In the genomic region with DNA sequence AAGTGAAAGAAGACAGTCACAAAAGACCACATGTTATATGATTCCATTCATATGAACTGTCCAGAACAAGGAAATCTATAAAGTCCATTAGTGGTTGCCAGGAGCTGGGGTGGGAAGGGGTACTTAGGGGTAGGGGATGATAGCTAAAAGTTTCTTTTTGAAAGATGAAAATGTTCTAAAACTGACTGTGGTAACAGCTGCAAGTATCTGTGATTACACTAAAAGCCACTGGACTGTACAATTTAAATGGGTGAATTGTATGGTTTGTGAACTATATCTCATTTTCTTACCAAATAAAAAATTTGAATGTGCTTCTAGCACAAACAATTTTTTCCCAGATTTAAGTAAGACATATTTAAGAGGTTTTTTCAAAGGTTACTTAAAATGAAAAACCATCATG, we compare ENCODE assay signal across 10 cellular contexts. TPM values are rescaled to one million over a fixed set of nuclear protein-coding genes. Genes with fewer than 3 reads are reported as not detected.
DNase-seq lines count a peak whose midpoint lies in the region; ATAC-seq, FAIRE-seq and TF ChIP-seq lines count a peak whose summit lies in the region.
"Had no signal": no experiment of that assay in that cellular context is flagged by ENCODE, and none has a peak within 500 bp of the region (broad histone marks: within the 10 kb centered on the region; RNA-seq: fewer than 3 reads in every experiment).

No MANE protein-coding gene starts in this region.

- peak; percentile 13 for ATAC-seq in HG02938 (IDR thresholded peaks at IDR 0.05; ENCODE audit: unreplicated experiment)
- peak; percentile 24 for ATAC-seq in K562
- ATAC-seq in naive thymus-derived CD8-positive, alpha-beta T cell = peak; percentile 1 to 9
- ATAC-seq in HG03025 (IDR thresholded peaks at IDR 0.05; ENCODE audit: low FRiP score, unreplicated experiment) = no peak
- ATAC-seq in GM21367 (IDR thresholded peaks at IDR 0.05; ENCODE audit: unreplicated experiment) = no peak
- ATAC-seq in GM18520 (IDR thresholded peaks at IDR 0.05; ENCODE audit: unreplicated experiment) = no peak

- H3K27me3 ChIP-seq in BE2C (no peaks in the 10 kb centered on the region), K562 (ENCODE audit: control insufficient read depth in 2 of 2, insufficient read depth in 2 of 2, low read length in 2 of 2) (no peaks in the 10 kb centered on the region)

- peak overlapping the region; percentile 27; the same call in 1 of the 2 replicates for H2AFZ ChIP-seq in K562 (ENCODE audit: low read depth, low read length)

- H3K4me3 ChIP-seq in BE2C (ENCODE audit: low read depth, low read length) (peak overlapping the region; percentile 37; the same call in 1 of the 2 replicates), K562 (no peak overlapping the region)
- H3K4me3 ChIP-seq: skin epidermis had no signal

- H3K4me1 Mint-ChIP-seq in naive thymus-derived CD8-positive, alpha-beta T cell = peaks cover 17 to 47% (median 30%) of the 10 kb centered on the region in 4 donors

- H3K79me2 ChIP-seq in K562 (ENCODE audit: control insufficient read depth, insufficient read depth, low read length) = peaks cover 60% of the 10 kb centered on the region

- H3K4me3 Mint-ChIP-seq in naive thymus-derived CD8-positive, alpha-beta T cell = peak overlapping the region; percentile 65 to 88 (median 75)

- BruUV-seq in K562 (replicated peaks; lab: Mats Ljungman, UMichigan) = no TSS peak

- peak overlapping the region in 1 of 2 experiments; percentile 42; a peak in 2 of 4 replicates for H3K9ac ChIP-seq in K562 (ENCODE audit: insufficient read depth in 1 of 2, low read depth in 2 of 2, low read length in 2 of 2)

- H3K4me2 ChIP-seq in K562 (ENCODE audit: insufficient read depth, low read length) = peak overlapping the region; percentile 60

- FAIRE-seq in K562 (lab: Jason Lieb, UNC) = no peak

- no peak for TF ChIP-seq EP300 in K562 (IDR thresholded peaks at IDR 0.05; ENCODE audit: low read length)

- no peak for TF ChIP-seq POLR2A in K562 (conservative IDR thresholded peaks at IDR 0.05)

- in situ Hi-C loops in K562 (cut with MboI) = no loop called here

- H3K9me3 ChIP-seq in BE2C = no peaks in the 10 kb centered on the region
- no peaks in the 10 kb centered on the region for H3K9me3 ChIP-seq in K562 (replicated peaks; ENCODE audit: control insufficient read depth, insufficient read depth, low read depth, low read length)

- peaks cover 7% of the 10 kb centered on the region for H3K36me3 ChIP-seq in BE2C
- peaks cover 17% of the 10 kb centered on the region; the same call in 2 of the 3 replicates for H3K36me3 ChIP-seq in K562 (ENCODE audit: control insufficient read depth, insufficient read depth, low read length)

- H4K20me1 ChIP-seq in K562 (replicated peaks; ENCODE audit: control insufficient read depth, insufficient read depth, low read length) = no peaks in the 10 kb centered on the region; the same call in 1 of the 2 replicates

- intact Hi-C loops in K562 (cut with micrococcal nuclease) = no loop called here

- no peaks in the 10 kb centered on the region for H3K27me3 Mint-ChIP-seq in naive thymus-derived CD8-positive, alpha-beta T cell

- H3K4me1 ChIP-seq in BE2C (peaks cover 8% of the 10 kb centered on the region), K562 (replicated peaks in 1 of 2; ENCODE audit: control insufficient read depth in 2 of 2, insufficient read depth in 2 of 2, low read length in 2 of 2) (peaks cover 4 to 12% of the 10 kb centered on the region in 2 experiments; a peak in 3 of 5 replicates)

- CTCF ChIA-PET in K562 (lab: Yijun Ruan, JAX; ENCODE audit: low intra/inter-chr PET ratio) = no interaction called here

- H3K9me3 Mint-ChIP-seq in naive thymus-derived CD8-positive, alpha-beta T cell = no peaks in the 10 kb centered on the region

- no peak for TF ChIP-seq CTCF in BE2C (IDR thresholded peaks at IDR 0.05; ENCODE audit: low read depth, low read length)
- TF ChIP-seq CTCF in K562 (IDR thresholded peaks at IDR 0.05 in 2 of 3, conservative IDR thresholded peaks at IDR 0.05 in 1 of 3; ENCODE audit: insufficient read depth in 2 of 3, low read depth in 1 of 3, low read length in 3 of 3) = no peak

- no peaks in the 10 kb centered on the region for H3K9me1 ChIP-seq in K562 (ENCODE audit: control insufficient read depth, insufficient read depth, low read length)

- H3K27ac Mint-ChIP-seq in naive thymus-derived CD8-positive, alpha-beta T cell = peak overlapping the region; percentile 73 to 93 (median 87)

- H3K27ac ChIP-seq in K562 (ENCODE audit: extremely low read depth, low read depth, low read length) = peak overlapping the region; percentile 57; the same call in 1 of the 3 replicates

- peaks cover 0 to 4% (median 1%) of the 10 kb centered on the region in 3 donors for H3K36me3 Mint-ChIP-seq in naive thymus-derived CD8-positive, alpha-beta T cell

- DNase-seq in BE2C (no peak), K562 (ENCODE audit: extremely low read depth in 1 of 4, low spot score in 3 of 4) (no peak), foreskin melanocyte (no peak)
- DNase-seq in naive thymus-derived CD8-positive, alpha-beta T cell = no peak
- DNase-seq: NCI-H2171 had no signal

- POLR2A ChIA-PET in K562 (lab: Yijun Ruan, JAX) = interaction anchor here (0.6 to 3.3 kb wide), 5 partner anchors 9 to 38 kb away, joined by 3 to 22 read pairs (median 4); no protein-coding TSS in a partner anchor
- POLR2A ChIA-PET in naive thymus-derived CD8-positive, alpha-beta T cell (lab: Charles Lee) = interaction anchor here (0.6 to 1.2 kb wide), 2 partner anchors 25 to 293 kb away, joined by 3 to 4 read pairs; no protein-coding TSS in a partner anchor

- no peak for TF ChIP-seq RAD21 in K562 (CRISPR knock-in tag; conservative IDR thresholded peaks at IDR 0.05 in 1 of 2, IDR thresholded peaks at IDR 0.05 in 1 of 2)

TF ChIP-seq in K562, 482 proteins besides CTCF, POLR2A, EP300 and RAD21 (continues in another document):
- TF ChIP-seq PATZ1 (CRISPR knock-in tag; IDR thresholded peaks at IDR 0.05; ENCODE audit: borderline replicate concordance) = no peak
- TF ChIP-seq ELK1 (CRISPR knock-in tag; IDR thresholded peaks at IDR 0.05) = no peak

RNA-seq across cellular contexts. Expression of gene CHKA, which starts 22.1 kb away (rescaled TPM):
- polyA plus RNA-seq in BE2C (2012; ENCODE audit: insufficient read depth, insufficient read length, low read depth) = 39.6 TPM
- total RNA-seq in K562 (2011; cell fraction: chromatin; rRNA removed; ENCODE audit: low replicate concordance) = 73.9 and 131 TPM in 2 replicates
- total RNA-seq in K562 (2011; cell fraction: nucleolus; rRNA removed) = 41.7 and 54.3 TPM in 2 replicates
- total RNA-seq in K562 (2011; cell fraction: nucleoplasm; rRNA removed) = 82.8 and 110 TPM in 2 replicates
- total RNA-seq in K562 (2014; rRNA removed) (30.2 and 41.1 TPM in 2 replicates), K562 (2014; rRNA removed; fragmentation: Illumina TruSeq; extraction: Trizol) (26.5 and 34.3 TPM in 2 replicates), K562 (2015; rRNA removed; fragmentation: Illumina TruSeq; extraction: Trizol) (34.2 and 37.0 TPM in 2 replicates), K562 (2021) (36.5 and 41.4 TPM in 2 replicates)
- polyA plus RNA-seq in K562 (2011; rRNA removed) (21.1 and 24.3 TPM in 2 replicates), K562 (2014; fragmentation: Illumina TruSeq; extraction: Trizol) (22.6 and 30.2 TPM in 2 replicates), K562 (2014; fragmentation: Nextera tagmentation; extraction: Ambion mirVana) (1 to 10 TPM; 3.6 to 6.7 TPM), K562 (2014; rRNA removed) (34.7 and 34.8 TPM in 2 replicates)
- 14.9 and 18.8 TPM in 2 replicates for polyA plus RNA-seq in K562 (2011; cell fraction: cytosol; rRNA removed)
- 46.9 and 59.6 TPM in 2 replicates for polyA plus RNA-seq in K562 (2011; cell fraction: nucleus; rRNA removed)
- polyA plus RNA-seq in K562 (2012) = 24.3 and 24.8 TPM in 2 replicates
- polyA minus RNA-seq in K562 (2011; rRNA and poly(A)+ RNA removed) = 30.6 and 34.6 TPM in 2 replicates
- polyA minus RNA-seq in K562 (2011; cell fraction: cytosol; rRNA and poly(A)+ RNA removed) = 12.8 and 13.7 TPM in 2 replicates
- polyA minus RNA-seq in K562 (2011; cell fraction: nucleus; rRNA and poly(A)+ RNA removed) = 15.5 and 26.4 TPM in 2 replicates
- 10 to 100 TPM; 12.6 to 14.3 TPM for total RNA-seq in naive thymus-derived CD8-positive, alpha-beta T cell
- 1 to 10 TPM; 3.7 to 9.1 (median 6.0) TPM for polyA plus RNA-seq in naive thymus-derived CD8-positive, alpha-beta T cell

Comparison
In these comparisons a context has a peak if more than half of its experiments do, and no peak if none do; other contexts are left out.
1. ATAC-seq: peak in HG02938 (single experiment), K562 (single experiment) and naive thymus-derived CD8-positive, alpha-beta T cell (2 of 2); none in HG03025 (single experiment), GM21367 (single experiment) and GM18520 (single experiment).